ENCODE assay signal across 7 cellular contexts in genomic region chr19:18418034-18418724, GRCh38. TPM values are rescaled to one million over a fixed set of nuclear protein-coding genes. Genes with fewer than 3 reads are reported as not detected.
DNase-seq lines count a peak whose midpoint lies in the region; ATAC-seq and TF ChIP-seq lines count a peak whose summit lies in the region.

No MANE protein-coding gene starts in this region.

- intact Hi-C loops in activated CD8-positive, alpha-beta T cell treated with anti-CD3 and anti-CD28 coated beads for 36 hours (cut with micrococcal nuclease), result no loop called here
- intact Hi-C loops in heart left ventricle (cut with DNase I) (loop anchor here in 3 of 10 donors (5.0 to 10.0 kb wide), 5 partner anchors 133 to 403 kb away; partner anchors contain the start of genes JUND (in 1 of the 3) and RAB3A (in 1 of the 3)), sigmoid colon (cut with DNase I) (loop anchor here (5.0 to 10.0 kb wide), 2 partner anchors 136 to 303 kb away; partner anchors contain the start of gene JUND)

- H3K27me3 Mint-ChIP-seq in activated CD8-positive, alpha-beta T cell treated with anti-CD3 and anti-CD28 coated beads for 36 hours, result peaks cover 13% of the 10 kb centered on the region

- H3K9me3 ChIP-seq in heart left ventricle (no peaks in the 10 kb centered on the region), sigmoid colon (no peaks in the 10 kb centered on the region)

- peak overlapping the region; percentile 77 for H3K27ac Mint-ChIP-seq in activated CD8-positive, alpha-beta T cell treated with anti-CD3 and anti-CD28 coated beads for 36 hours

- CTCF ChIA-PET in activated CD8-positive, alpha-beta T cell treated with anti-CD3 and anti-CD28 coated beads for 36 hours (lab: Charles Lee), result interaction anchor here (1.4 to 11.2 kb wide), 4 partner anchors 12 to 139 kb away, joined by 3 to 181 read pairs (median 34); partner anchors contain the start of genes GDF15 and JUND

- no peak for TF ChIP-seq POLR2A in heart left ventricle (IDR thresholded peaks at IDR 0.05)
- TF ChIP-seq POLR2A in sigmoid colon (IDR thresholded peaks at IDR 0.05), result no peak
- no peak for TF ChIP-seq POLR2A in GM18505 (IDR thresholded peaks at IDR 0.05; ENCODE audit: borderline replicate concordance, extremely low read depth, insufficient read depth, insufficient read length)

- H3K9me3 Mint-ChIP-seq in activated CD8-positive, alpha-beta T cell treated with anti-CD3 and anti-CD28 coated beads for 36 hours, result no peaks in the 10 kb centered on the region

- DNase-seq in HFF-Myc (ENCODE audit: extremely low read depth, low read depth) (no peak), heart left ventricle (peak in 2 of 5 donors; percentile 61 to 65), sigmoid colon (no peak), UCSD-AML1 (lab: John Stamatoyannopoulos, UW; ENCODE audit: unreplicated experiment) (no peak)
- peak; percentile 68 for DNase-seq in activated CD8-positive, alpha-beta T cell treated with anti-CD3 and anti-CD28 coated beads for 36 hours

- peaks cover 11% of the 10 kb centered on the region for H3K36me3 Mint-ChIP-seq in activated CD8-positive, alpha-beta T cell treated with anti-CD3 and anti-CD28 coated beads for 36 hours (ENCODE audit: low read depth)

- WGBS in heart left ventricle, 4 donors, result 14 to 21% (median 16%) methylated on average over 36 to 39 of the region's 39 CpGs
- 6 to 17% methylated on average over 39 of the region's 39 CpGs for WGBS in sigmoid colon, 2 donors

- no peak for TF ChIP-seq CTCF in HFF-Myc (IDR thresholded peaks at IDR 0.05; ENCODE audit: low read depth, low read length, missing control alignments)
- TF ChIP-seq CTCF in activated CD8-positive, alpha-beta T cell treated with anti-CD3 and anti-CD28 coated beads for 36 hours (IDR thresholded peaks at IDR 0.05), result no peak
- TF ChIP-seq CTCF in heart left ventricle (IDR thresholded peaks at IDR 0.05), result no peak
- TF ChIP-seq CTCF in sigmoid colon (IDR thresholded peaks at IDR 0.05), result no peak

- ATAC-seq in activated CD8-positive, alpha-beta T cell treated with anti-CD3 and anti-CD28 coated beads for 36 hours, result peak; percentile 7
- ATAC-seq in heart left ventricle, result no peak
- ATAC-seq in GM18505 (IDR thresholded peaks at IDR 0.05; ENCODE audit: unreplicated experiment), result no peak
- no peak for ATAC-seq in HG02973 (IDR thresholded peaks at IDR 0.05; ENCODE audit: unreplicated experiment)

- H3K36me3 ChIP-seq in heart left ventricle (no peaks in the 10 kb centered on the region), sigmoid colon (no peaks in the 10 kb centered on the region)

- H3K4me1 Mint-ChIP-seq in activated CD8-positive, alpha-beta T cell treated with anti-CD3 and anti-CD28 coated beads for 36 hours (ENCODE audit: low read depth), result peaks cover 72% of the 10 kb centered on the region

- H3K27me3 ChIP-seq in heart left ventricle, result peaks cover 0 to 22% (median 0%) of the 10 kb centered on the region in 9 donors
- H3K27me3 ChIP-seq in sigmoid colon, result peaks cover 0 to 29% (median 3%) of the 10 kb centered on the region in 3 donors

- peaks cover 8 to 83% (median 61%) of the 10 kb centered on the region in 12 donors for H3K4me1 ChIP-seq in heart left ventricle
- H3K4me1 ChIP-seq in sigmoid colon, result peaks cover 0 to 69% (median 63%) of the 10 kb centered on the region in 4 donors

- TF ChIP-seq EP300 in sigmoid colon (IDR thresholded peaks at IDR 0.05), result no peak

- H3K4me3 Mint-ChIP-seq in activated CD8-positive, alpha-beta T cell treated with anti-CD3 and anti-CD28 coated beads for 36 hours, result peak overlapping the region; percentile 86

- H3K4me3 ChIP-seq in HFF-Myc (replicated peaks; ENCODE audit: low read depth, low read length), result peak overlapping the region; percentile 43
- H3K4me3 ChIP-seq in heart left ventricle, result peak overlapping the region; percentile 3 to 99 (median 78)
- peak overlapping the region in 3 of 4 donors; percentile 40 to 74 (median 61) for H3K4me3 ChIP-seq in sigmoid colon

- POLR2A ChIA-PET in activated CD8-positive, alpha-beta T cell treated with anti-CD3 and anti-CD28 coated beads for 36 hours (lab: Charles Lee), result interaction anchor here (0.6 to 8.7 kb wide), 9 partner anchors 13 to 257 kb away, joined by 3 to 81 read pairs (median 4); partner anchors contain the start of genes ELL, JUND and MPV17L2

- H3K27ac ChIP-seq in heart left ventricle, result peak overlapping the region; percentile 89 to 100 (median 95)
- H3K27ac ChIP-seq in sigmoid colon, result peak overlapping the region; percentile 82 to 88 (median 86)

RNA-seq across cellular contexts. Expression of gene SSBP4, which starts 1.0 kb away (rescaled TPM):
- total RNA-seq in activated CD8-positive, alpha-beta T cell treated with anti-CD3 and anti-CD28 coated beads for 36 hours, result 100 to 1,000 TPM in 1 of 2 experiments, 10 to 100 TPM in 1; 98.2 to 102 TPM
- 10 to 100 TPM; 23.5 to 89.8 (median 29.4) TPM for total RNA-seq in heart left ventricle
- polyA plus RNA-seq in heart left ventricle, result 10 to 100 TPM; 29.1 to 37.3 TPM
- total RNA-seq in sigmoid colon, result 10 to 100 TPM; 52.4 to 71.4 (median 58.0) TPM
- polyA plus RNA-seq in sigmoid colon, result 10 to 100 TPM; 13.9 to 51.4 (median 32.4) TPM

RNA-seq across cellular contexts. Expression of gene ISYNA1, which starts 19.8 kb away (rescaled TPM):
- 10 to 100 TPM; 48.6 to 54.9 TPM for total RNA-seq in activated CD8-positive, alpha-beta T cell treated with anti-CD3 and anti-CD28 coated beads for 36 hours
- total RNA-seq in heart left ventricle (10 to 100 TPM; 17.6 to 60.6 (median 24.0) TPM), sigmoid colon (10 to 100 TPM in 3 of 4 donors, 1 to 10 TPM in 1; 9.1 to 12.8 (median 11.5) TPM)
- polyA plus RNA-seq in heart left ventricle (10 to 100 TPM; 14.0 to 52.6 TPM), sigmoid colon (10 to 100 TPM in 1 of 3 donors, 1 to 10 TPM in 2; 3.7 to 18.7 (median 4.2) TPM)

RNA-seq across cellular contexts. Expression of gene LRRC25, which starts 20.8 kb away (rescaled TPM):
- total RNA-seq in activated CD8-positive, alpha-beta T cell treated with anti-CD3 and anti-CD28 coated beads for 36 hours, result not detected
- 10 to 100 TPM in 2 of 9 donors, 1 to 10 TPM in 6, under 1 TPM in 1; 0.83 to 33.0 (median 3.1) TPM for total RNA-seq in heart left ventricle
- 1 to 10 TPM in 1 of 2 donors, under 1 TPM in 1; 0.88 to 2.8 TPM for polyA plus RNA-seq in heart left ventricle
- total RNA-seq in sigmoid colon, result 10 to 100 TPM in 1 of 4 donors, 1 to 10 TPM in 3; 2.2 to 13.3 (median 9.0) TPM
- 10 to 100 TPM in 1 of 3 donors, 1 to 10 TPM in 2; 4.2 to 10.9 (median 6.0) TPM for polyA plus RNA-seq in sigmoid colon

RNA-seq across cellular contexts. Expression of gene GDF15, which starts 32.2 kb away (rescaled TPM):
- not detected for total RNA-seq in activated CD8-positive, alpha-beta T cell treated with anti-CD3 and anti-CD28 coated beads for 36 hours
- total RNA-seq in heart left ventricle, result 1 to 10 TPM in 4 of 9 donors, under 1 TPM in 5; 0.69 to 5.7 (median 0.99) TPM
- under 1 TPM; 0.33 to 0.50 TPM for polyA plus RNA-seq in heart left ventricle
- total RNA-seq in sigmoid colon, result 1 to 10 TPM; 1.1 to 7.9 (median 3.9) TPM
- 10 to 100 TPM in 2 of 3 donors, 1 to 10 TPM in 1; 7.2 to 79.7 (median 24.5) TPM for polyA plus RNA-seq in sigmoid colon
